8 cellular contexts compared by ENCODE assay signal in genomic region chr1:243420968-243421675, GRCh38.
DNase-seq lines count a peak whose midpoint lies in the region; ATAC-seq and TF ChIP-seq lines count a peak whose summit lies in the region.

No MANE protein-coding gene starts in this region.

- no peaks in the 10 kb centered on the region for H3K27me3 Mint-ChIP-seq in activated naive CD4-positive, alpha-beta T cell treated with anti-CD3 and anti-CD28 coated beads, Interleukin-2, amount 10 ng/mL, durations not matched to agents 7 days and 5 days

- no peaks in the 10 kb centered on the region for H3K4me1 ChIP-seq in urinary bladder (ENCODE audit: insufficient read depth)
- peaks cover 3% of the 10 kb centered on the region for H3K4me1 ChIP-seq in effector memory CD4-positive, alpha-beta T cell (ENCODE audit: control insufficient read depth, insufficient read depth, low read length, poor library complexity, severe bottlenecking)

- H3K4me1 Mint-ChIP-seq in activated naive CD4-positive, alpha-beta T cell treated with anti-CD3 and anti-CD28 coated beads, Interleukin-2, amount 10 ng/mL, durations not matched to agents 7 days and 5 days, result peaks cover 39% of the 10 kb centered on the region

- H3K27ac ChIP-seq in VCaP (peak overlapping the region; percentile 88), layer of hippocampus (ENCODE audit: low read depth, low read length) (peak overlapping the region; percentile 47), urinary bladder (ENCODE audit: low read depth) (no peak overlapping the region)
- no peak overlapping the region for H3K27ac ChIP-seq in effector memory CD4-positive, alpha-beta T cell (ENCODE audit: insufficient read depth, low read length, poor library complexity, severe bottlenecking)

- WGBS in urinary bladder, result 84% methylated on average over 15 of the region's 15 CpGs

- CTCF ChIA-PET in activated naive CD4-positive, alpha-beta T cell treated with anti-CD3 and anti-CD28 coated beads, Interleukin-2, amount 10 ng/mL, durations not matched to agents 7 days and 5 days (lab: Charles Lee), result interaction anchor here (0.8 to 1.7 kb wide), 6 partner anchors 11 to 853 kb away, joined by 3 to 8 read pairs (median 3); no protein-coding TSS in a partner anchor

- no peaks in the 10 kb centered on the region for H3K9me3 ChIP-seq in effector memory CD4-positive, alpha-beta T cell (ENCODE audit: control insufficient read depth, low read length)

- ATAC-seq in activated naive CD4-positive, alpha-beta T cell treated with anti-CD3 and anti-CD28 coated beads, Interleukin-2, amount 50 U/mL, for 72 hours, result no peak
- ATAC-seq in HG03025 (IDR thresholded peaks at IDR 0.05; ENCODE audit: low FRiP score, unreplicated experiment), result no peak

- peak overlapping the region; percentile 39 for H3K4me3 Mint-ChIP-seq in activated naive CD4-positive, alpha-beta T cell treated with anti-CD3 and anti-CD28 coated beads, Interleukin-2, amount 10 ng/mL, durations not matched to agents 7 days and 5 days

- peaks cover 2% of the 10 kb centered on the region for H3K36me3 ChIP-seq in urinary bladder (ENCODE audit: insufficient read depth)
- H3K36me3 ChIP-seq in effector memory CD4-positive, alpha-beta T cell (ENCODE audit: control insufficient read depth, insufficient read depth, low read length), result no peaks in the 10 kb centered on the region

- no peaks in the 10 kb centered on the region for H3K27me3 ChIP-seq in layer of hippocampus (ENCODE audit: control insufficient read depth, insufficient read depth, low read length)
- H3K27me3 ChIP-seq in effector memory CD4-positive, alpha-beta T cell (replicated peaks; ENCODE audit: control insufficient read depth, insufficient read depth, low read length, poor library complexity, severe bottlenecking), result no peaks in the 10 kb centered on the region

- peak overlapping the region; percentile 7 for H3K4me3 ChIP-seq in urinary bladder (ENCODE audit: low read depth, low read length)
- H3K4me3 ChIP-seq in effector memory CD4-positive, alpha-beta T cell (ENCODE audit: insufficient read depth, low read depth, low read length, poor library complexity, severe bottlenecking), result no peak overlapping the region

- peaks cover 19% of the 10 kb centered on the region for H3K36me3 Mint-ChIP-seq in activated naive CD4-positive, alpha-beta T cell treated with anti-CD3 and anti-CD28 coated beads, Interleukin-2, amount 10 ng/mL, durations not matched to agents 7 days and 5 days
- H3K36me3 Mint-ChIP-seq in activated naive CD4-positive, alpha-beta T cell treated with anti-CD3 and anti-CD28 coated beads, Interleukin-2, amount 50 U/mL, for 72 hours, result peaks cover 7 to 8% of the 10 kb centered on the region in 2 donors

- DNase-seq in activated naive CD4-positive, alpha-beta T cell treated with anti-CD3 and anti-CD28 coated beads, Interleukin-2, amount 10 ng/mL, durations not matched to agents 7 days and 5 days, result no peak
- DNase-seq in activated naive CD4-positive, alpha-beta T cell treated with anti-CD3 and anti-CD28 coated beads, Interleukin-2, amount 50 U/mL, for 72 hours (ENCODE audit: low spot score in 2 of 2), result no peak
- DNase-seq in effector memory CD4-positive, alpha-beta T cell, result no peak
- no peak for DNase-seq in NCI-H1105 treated with DMSO at 0.1 percent for 48 hours (lab: John Stamatoyannopoulos, UW)

- H3K9me3 Mint-ChIP-seq in activated naive CD4-positive, alpha-beta T cell treated with anti-CD3 and anti-CD28 coated beads, Interleukin-2, amount 10 ng/mL, durations not matched to agents 7 days and 5 days, result no peaks in the 10 kb centered on the region
- H3K9me3 Mint-ChIP-seq in activated naive CD4-positive, alpha-beta T cell treated with anti-CD3 and anti-CD28 coated beads, Interleukin-2, amount 50 U/mL, for 72 hours, result no peaks in the 10 kb centered on the region

- H3K27ac Mint-ChIP-seq in activated naive CD4-positive, alpha-beta T cell treated with anti-CD3 and anti-CD28 coated beads, Interleukin-2, amount 10 ng/mL, durations not matched to agents 7 days and 5 days, result peak overlapping the region; percentile 62
- peak overlapping the region in 1 of 2 donors; percentile 2 for H3K27ac Mint-ChIP-seq in activated naive CD4-positive, alpha-beta T cell treated with anti-CD3 and anti-CD28 coated beads, Interleukin-2, amount 50 U/mL, for 72 hours

- TF ChIP-seq CTCF in VCaP (conservative IDR thresholded peaks at IDR 0.05), result no peak

Comparison
In these comparisons a context has a peak if more than half of its experiments do, and no peak if none do; other contexts are left out.
1. H3K27ac ChIP-seq: peak in VCaP (single experiment) and layer of hippocampus (single experiment); none in urinary bladder (single experiment) and effector memory CD4-positive, alpha-beta T cell (single experiment).